Comparison of ENCODE assay signal across 29 cellular contexts in genomic region chr16:86408685-86409084, GRCh38.
"Had no signal": no experiment of that assay in that cellular context is flagged by ENCODE, and none has a peak within 500 bp of the region (broad histone marks: within the 10 kb centered on the region; RNA-seq: fewer than 3 reads in every experiment).

No MANE protein-coding gene starts in this region.

- H3K4me1 Mint-ChIP-seq: activated naive CD4-positive, alpha-beta T cell treated with anti-CD3 and anti-CD28 coated beads, Interleukin-2, amount 50 U/mL, for 24 hours had no signal

- H3K27ac ChIP-seq: Peyer's patch, RWPE1, SJCRH30 had no signal

- H3K9me3 Mint-ChIP-seq: activated naive CD4-positive, alpha-beta T cell treated with anti-CD3 and anti-CD28 coated beads, Interleukin-2, amount 50 U/mL, for 24 hours had no signal

- H3K27me3 ChIP-seq: Peyer's patch, SJCRH30 had no signal

- H3K9me3 ChIP-seq: Peyer's patch, SJCRH30, SK-N-SH had no signal

- H3K4me3 ChIP-seq: K562, Peyer's patch, SJCRH30 had no signal

- H3K36me3 Mint-ChIP-seq: activated naive CD4-positive, alpha-beta T cell treated with anti-CD3 and anti-CD28 coated beads, Interleukin-2, amount 50 U/mL, for 24 hours; brain had no signal

- H3K4me3 Mint-ChIP-seq: activated CD8-positive, alpha-beta T cell treated with anti-CD3 and anti-CD28 coated beads, Interleukin-2, amount 10 ng/mL, durations not matched to agents 7 days and 5 days; activated naive CD4-positive, alpha-beta T cell treated with anti-CD3 and anti-CD28 coated beads, Interleukin-2, amount 50 U/mL, for 24 hours; activated T-helper 1 cell treated with anti-CD3 and anti-CD28 coated beads, Interleukin-12 subunit alpha, Interleukin-12 subunit beta, Interleukin-2, Interleukin-4 antibody, amounts not matched to agents 30 ng/mL and 10 ng/mL and 1 ng/mL, durations not matched to agents 14 hours and 24 hours and 36 hours; brain had no signal

- H3K4me1 ChIP-seq: Peyer's patch, SJCRH30 had no signal

- DNase-seq: activated CD4-positive, alpha-beta T cell treated with anti-CD3 and anti-CD28 coated beads for 48 hours; activated CD4-positive, alpha-beta T cell treated with anti-CD3 and anti-CD28 coated beads, Interleukin-2, amount 50 U/mL, for 4 hours; activated CD4-positive, CD25-positive, alpha-beta regulatory T cell treated with anti-CD3 and anti-CD28 coated beads, Interleukin-2, amount 50 U/mL, for 72 hours; activated CD8-positive, alpha-beta memory T cell treated with anti-CD3 and anti-CD28 coated beads, Interleukin-2, amount 50 U/mL, for 48 hours; activated CD8-positive, alpha-beta T cell treated with anti-CD3 and anti-CD28 coated beads, Interleukin-2, amount 10 ng/mL, durations not matched to agents 7 days and 5 days; activated effector memory CD4-positive, alpha-beta T cell treated with Interleukin-2 at 50 U/mL for 16 hours; activated naive CD4-positive, alpha-beta T cell; activated T-cell treated with anti-CD3 and anti-CD28 coated beads, Interleukin-2, amount 50 U/mL, for 1 hour; amygdala; Kasumi-1; NCI-H1048; NCI-H146; NCI-H1930; NCI-H2171; NCI-H345; NCI-H510A; NCI-H526 treated with DMSO at 0.1 percent for 48 hours; NCI-H82; Peyer's patch; Right ventricle myocardium superior; SK-N-SH; T-helper 1 cell had no signal

- H3K27ac Mint-ChIP-seq: activated CD8-positive, alpha-beta T cell treated with anti-CD3 and anti-CD28 coated beads, Interleukin-2, amount 10 ng/mL, durations not matched to agents 7 days and 5 days; activated naive CD4-positive, alpha-beta T cell treated with anti-CD3 and anti-CD28 coated beads, Interleukin-2, amount 50 U/mL, for 24 hours; activated T-helper 1 cell treated with anti-CD3 and anti-CD28 coated beads, Interleukin-12 subunit alpha, Interleukin-12 subunit beta, Interleukin-2, Interleukin-4 antibody, amounts not matched to agents 30 ng/mL and 10 ng/mL and 1 ng/mL, durations not matched to agents 14 hours and 24 hours and 36 hours had no signal

- H3K9ac ChIP-seq: SK-N-SH had no signal

- H3K36me3 ChIP-seq: Peyer's patch, SJCRH30 had no signal

- FAIRE-seq: astrocyte, K562 had no signal

- H3K9me2 ChIP-seq: SK-N-SH had no signal

- H3K4me2 ChIP-seq: SK-N-SH had no signal
